28 cellular contexts compared by ENCODE assay signal in genomic region chr1:109136766-109137165, GRCh38.
"Had no signal": no experiment of that assay in that cellular context is flagged by ENCODE, and none has a peak within 500 bp of the region (broad histone marks: within the 10 kb centered on the region; RNA-seq: fewer than 3 reads in every experiment).

No MANE protein-coding gene starts in this region.

- H3K4me3 ChIP-seq: dorsolateral prefrontal cortex, esophagus muscularis mucosa, psoas muscle, suprapubic skin, tibial nerve had no signal

- H3K4me1 Mint-ChIP-seq: central memory CD8-positive, alpha-beta T cell; stimulated activated effector memory CD8-positive, alpha-beta T cell treated with anti-CD3 and anti-CD28 coated beads, Interleukin-12 subunit alpha, Interleukin-12 subunit beta, amount 100 ng/mL, for 72 hours had no signal

- FAIRE-seq: colon, frontal cortex, islet of Langerhans, urothelium cell line had no signal

- DNase-seq: activated CD4-positive, alpha-beta T cell treated with anti-CD3 and anti-CD28 coated beads for 1 hour; activated CD4-positive, alpha-beta T cell treated with anti-CD3 and anti-CD28 coated beads, Interleukin-2, amount 50 U/mL, for 1 hour; activated gamma-delta T cell treated with Interleukin-2 at 50 U/mL for 16 hours; activated T-cell treated with anti-CD3 and anti-CD28 coated beads, Interleukin-2, amount 50 U/mL, for 1 hour; anterior cingulate cortex; brain microvascular endothelial cell; dorsolateral prefrontal cortex; glutamatergic neuron; hippocampal formation; naive thymus-derived CD4-positive, alpha-beta T cell; psoas muscle; right cardiac atrium; stimulated activated CD4-positive, alpha-beta T cell treated with anti-CD3 and anti-CD28 coated beads, Interleukin-1b, Interleukin-23, amount 100 ng/mL, for 48 hours; stimulated activated naive CD8-positive, alpha-beta T cell treated with anti-CD3 and anti-CD28 coated beads, Interleukin-15, amount 100 ng/mL, for 72 hours; T-cell; WERI-Rb-1 had no signal

- H3K36me3 Mint-ChIP-seq: activated naive CD4-positive, alpha-beta T cell treated with anti-CD3 and anti-CD28 coated beads, Interleukin-2, amount 50 U/mL, for 24 hours; memory B cell; stimulated activated effector memory CD8-positive, alpha-beta T cell treated with anti-CD3 and anti-CD28 coated beads, Interleukin-12 subunit alpha, Interleukin-12 subunit beta, amount 100 ng/mL, for 72 hours had no signal

- H3K36me3 ChIP-seq: brain microvascular endothelial cell, esophagus muscularis mucosa, suprapubic skin, tibial nerve, WERI-Rb-1 had no signal

- H3K27me3 Mint-ChIP-seq: activated naive CD4-positive, alpha-beta T cell treated with anti-CD3 and anti-CD28 coated beads, Interleukin-2, amount 50 U/mL, for 24 hours; central memory CD8-positive, alpha-beta T cell; memory B cell; naive thymus-derived CD4-positive, alpha-beta T cell; stimulated activated naive CD8-positive, alpha-beta T cell treated with anti-CD3 and anti-CD28 coated beads, Interleukin-15, amount 100 ng/mL, for 72 hours; T-cell had no signal

- H3K27ac ChIP-seq: brain microvascular endothelial cell, dorsolateral prefrontal cortex, esophagus muscularis mucosa, psoas muscle, suprapubic skin, WERI-Rb-1 had no signal

- H3K4me3 Mint-ChIP-seq: activated naive CD4-positive, alpha-beta T cell treated with anti-CD3 and anti-CD28 coated beads, Interleukin-2, amount 50 U/mL, for 24 hours; central memory CD8-positive, alpha-beta T cell; memory B cell; naive thymus-derived CD4-positive, alpha-beta T cell; stimulated activated effector memory CD8-positive, alpha-beta T cell treated with anti-CD3 and anti-CD28 coated beads, Interleukin-12 subunit alpha, Interleukin-12 subunit beta, amount 100 ng/mL, for 72 hours; stimulated activated naive CD8-positive, alpha-beta T cell treated with anti-CD3 and anti-CD28 coated beads, Interleukin-15, amount 100 ng/mL, for 72 hours; T-cell; T-helper 2 cell treated with Interferon-gamma antibody and Interleukin-4, amounts not matched to agents 5 μg/mL and 100 μg/mL, for 36 hours had no signal

- H3K27me3 ChIP-seq: brain microvascular endothelial cell, dorsolateral prefrontal cortex, esophagus muscularis mucosa, suprapubic skin, tibial nerve had no signal

- H3K9me3 ChIP-seq: esophagus muscularis mucosa, psoas muscle, suprapubic skin, tibial nerve had no signal

- H3K27ac Mint-ChIP-seq: activated naive CD4-positive, alpha-beta T cell treated with anti-CD3 and anti-CD28 coated beads, Interleukin-2, amount 50 U/mL, for 24 hours; memory B cell; naive thymus-derived CD4-positive, alpha-beta T cell; stimulated activated effector memory CD8-positive, alpha-beta T cell treated with anti-CD3 and anti-CD28 coated beads, Interleukin-12 subunit alpha, Interleukin-12 subunit beta, amount 100 ng/mL, for 72 hours; stimulated activated naive CD8-positive, alpha-beta T cell treated with anti-CD3 and anti-CD28 coated beads, Interleukin-15, amount 100 ng/mL, for 72 hours; T-cell; T-helper 2 cell treated with Interferon-gamma antibody and Interleukin-4, amounts not matched to agents 5 μg/mL and 100 μg/mL, for 36 hours had no signal

- H3K9me3 Mint-ChIP-seq: activated naive CD4-positive, alpha-beta T cell treated with anti-CD3 and anti-CD28 coated beads, Interleukin-2, amount 50 U/mL, for 24 hours; central memory CD8-positive, alpha-beta T cell; memory B cell; naive thymus-derived CD4-positive, alpha-beta T cell; stimulated activated effector memory CD8-positive, alpha-beta T cell treated with anti-CD3 and anti-CD28 coated beads, Interleukin-12 subunit alpha, Interleukin-12 subunit beta, amount 100 ng/mL, for 72 hours; stimulated activated naive CD8-positive, alpha-beta T cell treated with anti-CD3 and anti-CD28 coated beads, Interleukin-15, amount 100 ng/mL, for 72 hours; T-cell; T-helper 2 cell treated with Interferon-gamma antibody and Interleukin-4, amounts not matched to agents 5 μg/mL and 100 μg/mL, for 36 hours had no signal

- ATAC-seq: naive thymus-derived CD4-positive, alpha-beta T cell; psoas muscle; right cardiac atrium; stimulated activated effector memory CD8-positive, alpha-beta T cell treated with anti-CD3 and anti-CD28 coated beads, Interleukin-12 subunit alpha, Interleukin-12 subunit beta, amount 100 ng/mL, for 72 hours; stimulated activated naive CD8-positive, alpha-beta T cell treated with anti-CD3 and anti-CD28 coated beads, Interleukin-15, amount 100 ng/mL, for 72 hours; T-cell had no signal
